Comparison of ENCODE assay signal across 16 cellular contexts in genomic region chr3:69695933-69696332, GRCh38. TPM values are rescaled to one million over a fixed set of nuclear protein-coding genes. Genes with fewer than 3 reads are reported as not detected.
A peak's percentile ranks its signal among the peaks of the same experiment; 100 is the strongest.
DNase-seq lines count a peak whose midpoint lies in the region; ATAC-seq, FAIRE-seq and TF ChIP-seq lines count a peak whose summit lies in the region.
"Had no signal": no experiment of that assay in that cellular context is flagged by ENCODE, and none has a peak within 500 bp of the region (broad histone marks: within the 10 kb centered on the region; RNA-seq: fewer than 3 reads in every experiment).

No MANE protein-coding gene starts in this region.

- H3K27me3 ChIP-seq in foreskin keratinocyte = no peaks in the 10 kb centered on the region
- H3K27me3 ChIP-seq: BLaER1 treated with 17β-estradiol and CSF1 and Interleukin-3, amounts not matched to agents 10 nM and 100 nM had no signal

- H3K4me3 ChIP-seq in HEK293 (ENCODE audit: low read depth, low read length) = no peak overlapping the region
- H3K4me3 ChIP-seq: BLaER1 treated with 17β-estradiol and CSF1 and Interleukin-3, amounts not matched to agents 10 nM and 100 nM; GM12878; HAP-1 had no signal

- no peaks in the 10 kb centered on the region for H3K4me1 ChIP-seq in HEK293 (ENCODE audit: control insufficient read depth, insufficient read depth, low read length)
- no peaks in the 10 kb centered on the region for H3K4me1 ChIP-seq in foreskin keratinocyte

- TF ChIP-seq CTCF in HEK293 (tag by site-specific recombination; IDR thresholded peaks at IDR 0.05) = no peak
- no peak for TF ChIP-seq CTCF in foreskin keratinocyte (conservative IDR thresholded peaks at IDR 0.05)

- ATAC-seq in foreskin keratinocyte (peak; percentile 58), esophagus mucosa (no peak)
- ATAC-seq: CD8-positive, alpha-beta T cell; GM12878 had no signal

- H3K9me3 ChIP-seq in HEK293 (ENCODE audit: control insufficient read depth, insufficient read depth, low read depth, low read length) = no peaks in the 10 kb centered on the region
- H3K9me3 ChIP-seq: HAP-1 had no signal

- TF ChIP-seq POLR2A in H54 (IDR thresholded peaks at IDR 0.05; ENCODE audit: low read depth, low read length) = no peak

- FAIRE-seq in H54 (lab: Jason Lieb, UNC) = no peak
- FAIRE-seq: GM12878, GM19239, H1 had no signal

- H3K36me3 ChIP-seq in HEK293 (ENCODE audit: control insufficient read depth in 2 of 2, insufficient read depth in 1 of 2, low read length in 2 of 2) = no peaks in the 10 kb centered on the region
- H3K36me3 ChIP-seq: BLaER1 treated with 17β-estradiol and CSF1 and Interleukin-3, amounts not matched to agents 10 nM and 100 nM; HAP-1 had no signal

- intact Hi-C loops in cardiac septum (cut with DNase I) = loop anchor here (5.0 kb wide), 1 partner anchor 251 kb away; no protein-coding TSS in a partner anchor

- POLR2A ChIA-PET in HEK293 (lab: Yijun Ruan, JAX) = interaction anchor here (1.6 kb wide), 1 partner anchor 43 kb away, joined by 3 read pairs; the partner anchor contains the start of gene MITF

- CTCF ChIA-PET in HEK293 (lab: Yijun Ruan, JAX) = interaction anchor here (0.6 to 6.2 kb wide), 5 partner anchors 29 to 257 kb away, joined by 3 to 49 read pairs (median 3); no protein-coding TSS in a partner anchor

- DNase-seq in amniotic epithelial cell (ENCODE audit: low read depth) (peak; percentile 18), foreskin keratinocyte (no peak), cardiac septum (ENCODE audit: low spot score) (no peak), H54 (ENCODE audit: insufficient read length, low spot score) (no peak)
- DNase-seq: Calu3; CD8-positive, alpha-beta T cell; DMS79 treated with DMSO at 0.1 percent for 48 hours; EL had no signal

- no peak overlapping the region for H3K27ac ChIP-seq in HEK293 (ENCODE audit: extremely low read depth, low read depth, low read length)
- H3K27ac ChIP-seq in foreskin keratinocyte = no peak overlapping the region
- H3K27ac ChIP-seq: BLaER1 treated with 17β-estradiol and CSF1 and Interleukin-3, amounts not matched to agents 10 nM and 100 nM had no signal

TF ChIP-seq in HEK293, 187 proteins besides CTCF, POLR2A, EP300 and RAD21:
- TF ChIP-seq ZNF768 (tag by site-specific recombination; IDR thresholded peaks at IDR 0.05) (0 out of 2 replicates have a peak, but pooled peaks have one; percentile 27), ZNF658 (tag by site-specific recombination; IDR thresholded peaks at IDR 0.05) (no peak), SP7 (tag by site-specific recombination; IDR thresholded peaks at IDR 0.05) (no peak), ZNF140 (tag by site-specific recombination; IDR thresholded peaks at IDR 0.05) (no peak)
- TF ChIP-seq, protein P1, sequence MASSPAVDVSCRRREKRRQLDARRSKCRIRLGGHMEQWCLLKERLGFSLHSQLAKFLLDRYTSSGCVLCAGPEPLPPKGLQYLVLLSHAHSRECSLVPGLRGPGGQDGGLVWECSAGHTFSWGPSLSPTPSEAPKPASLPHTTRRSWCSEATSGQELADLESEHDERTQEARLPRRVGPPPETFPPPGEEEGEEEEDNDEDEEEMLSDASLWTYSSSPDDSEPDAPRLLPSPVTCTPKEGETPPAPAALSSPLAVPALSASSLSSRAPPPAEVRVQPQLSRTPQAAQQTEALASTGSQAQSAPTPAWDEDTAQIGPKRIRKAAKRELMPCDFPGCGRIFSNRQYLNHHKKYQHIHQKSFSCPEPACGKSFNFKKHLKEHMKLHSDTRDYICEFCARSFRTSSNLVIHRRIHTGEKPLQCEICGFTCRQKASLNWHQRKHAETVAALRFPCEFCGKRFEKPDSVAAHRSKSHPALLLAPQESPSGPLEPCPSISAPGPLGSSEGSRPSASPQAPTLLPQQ (tag by site-specific recombination; IDR thresholded peaks at IDR 0.05) = no peak

RNA-seq across cellular contexts. Expression of gene MITF, which starts 43.3 kb away (rescaled TPM):
- total RNA-seq in foreskin keratinocyte (1.3 and 1.8 TPM in 2 replicates), esophagus mucosa (2.1 TPM), cardiac septum (97.6 TPM)
- polyA plus RNA-seq in foreskin keratinocyte = 0.47 and 0.51 TPM in 2 replicates
- total RNA-seq: B cell; CD8-positive, alpha-beta T cell had no signal

Comparison
In these comparisons a context has a peak if more than half of its experiments do, and no peak if none do; other contexts are left out.
1. RNA of gene MITF, which starts 43.3 kb away (total RNA-seq): 97.6 TPM in cardiac septum (single experiment); 2.1 TPM in esophagus mucosa (single experiment) and 1.3 to 1.8 TPM in foreskin keratinocyte; every median in the first group is over 10 times any median in the second.